Comparison of ENCODE assay signal across 8 cellular contexts in the genomic region with DNA sequence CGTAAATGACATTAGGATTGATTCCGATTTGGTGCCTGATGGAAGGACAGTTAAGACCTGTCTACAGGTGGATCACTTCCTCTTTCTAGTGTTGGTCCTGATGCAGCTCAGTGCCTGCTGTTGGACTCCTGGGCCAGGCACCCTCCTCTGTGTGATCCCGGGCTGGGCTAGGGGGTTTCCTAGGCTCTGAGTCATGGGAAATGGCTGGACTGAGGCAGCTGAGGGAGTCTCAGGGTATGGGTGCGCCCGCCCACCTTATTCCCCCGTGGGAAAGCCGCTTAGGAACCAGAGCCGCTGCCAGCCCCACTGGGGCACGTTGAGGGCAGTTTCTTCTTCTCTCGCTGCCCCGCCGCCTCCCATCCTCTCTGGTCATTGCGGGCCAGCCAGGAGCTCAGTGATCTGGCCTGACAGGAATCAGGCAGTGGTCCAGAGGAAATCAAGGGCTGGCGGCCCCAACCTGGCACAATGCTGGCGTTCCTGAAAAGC. TPM values are rescaled to one million over a fixed set of nuclear protein-coding genes. Genes with fewer than 3 reads are reported as not detected.
DNase-seq lines count a peak whose midpoint lies in the region; ATAC-seq and TF ChIP-seq lines count a peak whose summit lies in the region.

No MANE protein-coding gene starts in this region.

- H3K4me1 Mint-ChIP-seq in activated T-cell treated with anti-CD3 and anti-CD28 coated beads, Interleukin-2, amount 50 U/mL, for 24 hours (ENCODE audit: low read depth), result peaks cover 100% of the 10 kb centered on the region
- H3K4me1 Mint-ChIP-seq in GM23338, result peaks cover 4% of the 10 kb centered on the region; the same call in 2 of the 3 replicates

- in situ Hi-C loops in GM13977 (cut with MboI; ENCODE audit: low pct_unique_long_range_greater_than_20kb, low sequenced_read_pairs, unreplicated experiment), result no loop called here

- H3K27me3 ChIP-seq in RWPE2 (ENCODE audit: insufficient read depth, poor library complexity, severe bottlenecking) (no peaks in the 10 kb centered on the region), GM23338 (ENCODE audit: insufficient read depth) (no peaks in the 10 kb centered on the region)

- H3K4me3 ChIP-seq in RWPE2 (ENCODE audit: severe bottlenecking) (no peak overlapping the region), GM23338 (no peak overlapping the region)

- no peak for DNase-seq in activated T-cell treated with anti-CD3 and anti-CD28 coated beads, Interleukin-2, amount 50 U/mL, for 24 hours
- DNase-seq in activated T-cell treated with anti-CD3 and anti-CD28 coated beads, Interleukin-2, amount 50 U/mL, for 1 hour, result no peak
- DNase-seq in RWPE2 (ENCODE audit: low spot score) (no peak), GM23338 (ENCODE audit: low spot score) (no peak), GM13977 (ENCODE audit: low spot score) (no peak)
- peak; percentile 66 for DNase-seq in effector CD4-positive, alpha-beta T cell
- peak; percentile 47 for DNase-seq in stimulated activated naive CD4-positive, alpha-beta T cell treated with Interleukin-2 at 50 U/mL for 16 hours (lab: John Stamatoyannopoulos, UW)

- H3F3A ChIP-seq in GM23338 (replicated peaks; ENCODE audit: low read depth), result no peaks in the 10 kb centered on the region

- H3K27ac ChIP-seq in RWPE2 (ENCODE audit: poor library complexity, severe bottlenecking) (no peak overlapping the region), GM23338 (ENCODE audit: low read depth) (no peak overlapping the region)

- H3K27me3 Mint-ChIP-seq in activated T-cell treated with anti-CD3 and anti-CD28 coated beads, Interleukin-2, amount 50 U/mL, for 24 hours, result no peaks in the 10 kb centered on the region
- H3K27me3 Mint-ChIP-seq in GM23338 (ENCODE audit: insufficient read depth, low read depth, poor library complexity), result peaks cover 13% of the 10 kb centered on the region

- H3K9me3 Mint-ChIP-seq in activated T-cell treated with anti-CD3 and anti-CD28 coated beads, Interleukin-2, amount 50 U/mL, for 24 hours, result no peaks in the 10 kb centered on the region
- H3K9me3 Mint-ChIP-seq in GM23338, result no peaks in the 10 kb centered on the region

- H3K9me2 ChIP-seq in GM23338 (ENCODE audit: insufficient read depth), result no peaks in the 10 kb centered on the region

- no peak for TF ChIP-seq CTCF in RWPE2 (IDR thresholded peaks at IDR 0.05; ENCODE audit: poor library complexity, severe bottlenecking)
- no peak for TF ChIP-seq CTCF in GM23338 (conservative IDR thresholded peaks at IDR 0.05; ENCODE audit: low read depth in 2 of 2)
- TF ChIP-seq CTCF in GM13977 (IDR thresholded peaks at IDR 0.05; ENCODE audit: extremely low read depth, insufficient read depth, missing control alignments), result no peak

- H3K4me2 ChIP-seq in GM23338, result no peak overlapping the region

- peaks cover 95% of the 10 kb centered on the region for H3K36me3 Mint-ChIP-seq in activated T-cell treated with anti-CD3 and anti-CD28 coated beads, Interleukin-2, amount 50 U/mL, for 24 hours (ENCODE audit: low read depth)
- H3K36me3 Mint-ChIP-seq in GM23338 (ENCODE audit: low read depth), result no peaks in the 10 kb centered on the region; the same call in 2 of the 3 replicates

- H3K4me1 ChIP-seq in RWPE2 (ENCODE audit: insufficient read depth, poor library complexity, severe bottlenecking) (peaks cover 18% of the 10 kb centered on the region), GM23338 (ENCODE audit: insufficient read depth) (peaks cover 1% of the 10 kb centered on the region; the same call in 1 of the 2 replicates)

- H3K79me2 ChIP-seq in GM23338 (replicated peaks; ENCODE audit: insufficient read depth), result no peaks in the 10 kb centered on the region

- H3K27ac Mint-ChIP-seq in activated T-cell treated with anti-CD3 and anti-CD28 coated beads, Interleukin-2, amount 50 U/mL, for 24 hours, result peak overlapping the region; percentile 92
- H3K27ac Mint-ChIP-seq in GM23338, result no peak overlapping the region

- peaks cover 14% of the 10 kb centered on the region for H4K20me1 ChIP-seq in GM23338 (replicated peaks; ENCODE audit: insufficient read depth)

- H3K36me3 ChIP-seq in RWPE2 (ENCODE audit: low read depth) (no peaks in the 10 kb centered on the region), GM23338 (ENCODE audit: insufficient read depth) (no peaks in the 10 kb centered on the region)

- ATAC-seq in RWPE2 (ENCODE audit: low read depth) (peak; percentile 17; the same call in 1 of the 3 replicates), GM23338 (no peak), HG02759 (IDR thresholded peaks at IDR 0.05; ENCODE audit: unreplicated experiment) (no peak)

- peak overlapping the region; percentile 73 for H3K4me3 Mint-ChIP-seq in activated T-cell treated with anti-CD3 and anti-CD28 coated beads, Interleukin-2, amount 50 U/mL, for 24 hours
- no peak overlapping the region for H3K4me3 Mint-ChIP-seq in GM23338

- H2AFZ ChIP-seq in GM23338, result no peak overlapping the region

- H3K9me3 ChIP-seq in RWPE2 (ENCODE audit: severe bottlenecking), result no peaks in the 10 kb centered on the region

TF ChIP-seq in GM23338, 12 proteins besides CTCF, POLR2A, EP300 and RAD21 (continues in another document):
- no peak for TF ChIP-seq CREB1 (CRISPR knock-in tag; IDR thresholded peaks at IDR 0.05; ENCODE audit: low read depth)
- no peak for TF ChIP-seq ZNF331 (CRISPR knock-in tag; IDR thresholded peaks at IDR 0.05; ENCODE audit: low read depth)
- no peak for TF ChIP-seq EZH2 (IDR thresholded peaks at IDR 0.05; ENCODE audit: low read depth, unreplicated experiment)
- TF ChIP-seq, protein P1, sequence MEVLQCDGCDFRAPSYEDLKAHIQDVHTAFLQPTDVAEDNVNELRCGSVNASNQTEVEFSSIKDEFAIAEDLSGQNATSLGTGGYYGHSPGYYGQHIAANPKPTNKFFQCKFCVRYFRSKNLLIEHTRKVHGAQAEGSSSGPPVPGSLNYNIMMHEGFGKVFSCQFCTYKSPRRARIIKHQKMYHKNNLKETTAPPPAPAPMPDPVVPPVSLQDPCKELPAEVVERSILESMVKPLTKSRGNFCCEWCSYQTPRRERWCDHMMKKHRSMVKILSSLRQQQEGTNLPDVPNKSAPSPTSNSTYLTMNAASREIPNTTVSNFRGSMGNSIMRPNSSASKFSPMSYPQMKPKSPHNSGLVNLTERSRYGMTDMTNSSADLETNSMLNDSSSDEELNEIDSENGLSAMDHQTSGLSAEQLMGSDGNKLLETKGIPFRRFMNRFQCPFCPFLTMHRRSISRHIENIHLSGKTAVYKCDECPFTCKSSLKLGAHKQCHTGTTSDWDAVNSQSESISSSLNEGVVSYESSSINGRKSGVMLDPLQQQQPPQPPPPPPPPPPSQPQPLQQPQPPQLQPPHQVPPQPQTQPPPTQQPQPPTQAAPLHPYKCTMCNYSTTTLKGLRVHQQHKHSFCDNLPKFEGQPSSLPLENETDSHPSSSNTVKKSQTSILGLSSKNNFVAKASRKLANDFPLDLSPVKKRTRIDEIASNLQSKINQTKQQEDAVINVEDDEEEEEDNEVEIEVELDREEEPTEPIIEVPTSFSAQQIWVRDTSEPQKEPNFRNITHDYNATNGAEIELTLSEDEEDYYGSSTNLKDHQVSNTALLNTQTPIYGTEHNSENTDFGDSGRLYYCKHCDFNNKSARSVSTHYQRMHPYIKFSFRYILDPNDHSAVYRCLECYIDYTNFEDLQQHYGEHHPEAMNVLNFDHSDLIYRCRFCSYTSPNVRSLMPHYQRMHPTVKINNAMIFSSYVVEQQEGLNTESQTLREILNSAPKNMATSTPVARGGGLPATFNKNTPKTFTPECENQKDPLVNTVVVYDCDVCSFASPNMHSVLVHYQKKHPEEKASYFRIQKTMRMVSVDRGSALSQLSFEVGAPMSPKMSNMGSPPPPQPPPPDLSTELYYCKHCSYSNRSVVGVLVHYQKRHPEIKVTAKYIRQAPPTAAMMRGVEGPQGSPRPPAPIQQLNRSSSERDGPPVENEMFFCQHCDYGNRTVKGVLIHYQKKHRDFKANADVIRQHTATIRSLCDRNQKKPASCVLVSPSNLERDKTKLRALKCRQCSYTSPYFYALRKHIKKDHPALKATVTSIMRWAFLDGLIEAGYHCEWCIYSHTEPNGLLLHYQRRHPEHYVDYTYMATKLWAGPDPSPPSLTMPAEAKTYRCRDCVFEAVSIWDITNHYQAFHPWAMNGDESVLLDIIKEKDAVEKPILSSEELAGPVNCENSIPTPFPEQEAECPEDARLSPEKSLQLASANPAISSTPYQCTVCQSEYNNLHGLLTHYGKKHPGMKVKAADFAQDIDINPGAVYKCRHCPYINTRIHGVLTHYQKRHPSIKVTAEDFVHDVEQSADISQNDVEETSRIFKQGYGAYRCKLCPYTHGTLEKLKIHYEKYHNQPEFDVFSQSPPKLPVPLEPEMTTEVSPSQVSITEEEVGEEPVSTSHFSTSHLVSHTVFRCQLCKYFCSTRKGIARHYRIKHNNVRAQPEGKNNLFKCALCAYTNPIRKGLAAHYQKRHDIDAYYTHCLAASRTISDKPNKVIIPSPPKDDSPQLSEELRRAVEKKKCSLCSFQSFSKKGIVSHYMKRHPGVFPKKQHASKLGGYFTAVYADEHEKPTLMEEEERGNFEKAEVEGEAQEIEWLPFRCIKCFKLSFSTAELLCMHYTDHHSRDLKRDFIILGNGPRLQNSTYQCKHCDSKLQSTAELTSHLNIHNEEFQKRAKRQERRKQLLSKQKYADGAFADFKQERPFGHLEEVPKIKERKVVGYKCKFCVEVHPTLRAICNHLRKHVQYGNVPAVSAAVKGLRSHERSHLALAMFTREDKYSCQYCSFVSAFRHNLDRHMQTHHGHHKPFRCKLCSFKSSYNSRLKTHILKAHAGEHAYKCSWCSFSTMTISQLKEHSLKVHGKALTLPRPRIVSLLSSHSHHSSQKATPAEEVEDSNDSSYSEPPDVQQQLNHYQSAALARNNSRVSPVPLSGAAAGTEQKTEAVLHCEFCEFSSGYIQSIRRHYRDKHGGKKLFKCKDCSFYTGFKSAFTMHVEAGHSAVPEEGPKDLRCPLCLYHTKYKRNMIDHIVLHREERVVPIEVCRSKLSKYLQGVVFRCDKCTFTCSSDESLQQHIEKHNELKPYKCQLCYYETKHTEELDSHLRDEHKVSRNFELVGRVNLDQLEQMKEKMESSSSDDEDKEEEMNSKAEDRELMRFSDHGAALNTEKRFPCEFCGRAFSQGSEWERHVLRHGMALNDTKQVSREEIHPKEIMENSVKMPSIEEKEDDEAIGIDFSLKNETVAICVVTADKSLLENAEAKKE (CRISPR knock-in tag; IDR thresholded peaks at IDR 0.05), result no peak
- TF ChIP-seq JUNB (IDR thresholded peaks at IDR 0.05; ENCODE audit: unreplicated experiment), result no peak

RNA-seq across cellular contexts. Expression of a gene that starts 12.9 kb away (rescaled TPM):
- total RNA-seq in GM23338 (2014; rRNA removed; shearing (Covaris generic)), result 8.1 and 9.7 TPM in 2 replicates
- 5.2 and 5.6 TPM in 2 replicates for polyA plus RNA-seq in GM23338 (2016; fragmentation: Nextera tagmentation; extraction: Ambion mirVana)

RNA-seq across cellular contexts. Expression of a gene that starts 49.3 kb away (rescaled TPM):
- total RNA-seq in GM23338 (2014; rRNA removed; shearing (Covaris generic)), result 244 and 366 TPM in 2 replicates
- polyA plus RNA-seq in GM23338 (2016; fragmentation: Nextera tagmentation; extraction: Ambion mirVana), result 344 and 440 TPM in 2 replicates

Comparison
In these comparisons a context has a peak if more than half of its experiments do, and no peak if none do; other contexts are left out.
1. DNase-seq: peak in effector CD4-positive, alpha-beta T cell (single experiment) and stimulated activated naive CD4-positive, alpha-beta T cell treated with Interleukin-2 at 50 U/mL for 16 hours (single experiment); none in activated T-cell treated with anti-CD3 and anti-CD28 coated beads, Interleukin-2, amount 50 U/mL, for 24 hours (single experiment), activated T-cell treated with anti-CD3 and anti-CD28 coated beads, Interleukin-2, amount 50 U/mL, for 1 hour (single experiment), RWPE2 (single experiment), GM23338 (single experiment) and GM13977 (single experiment).